3 cellular contexts compared by ENCODE assay signal in genomic region chr6:157861184-157861583, GRCh38.
TF ChIP-seq lines count a peak whose summit lies in the region.

No MANE protein-coding gene starts in this region.

TF ChIP-seq in liver, 16 proteins besides CTCF, POLR2A, EP300 and RAD21:
- TF ChIP-seq NR2F2 (IDR thresholded peaks at IDR 0.05) (peak; percentile 65), REST (IDR thresholded peaks at IDR 0.05) (no peak)

TF ChIP-seq in HepG2, 621 proteins besides CTCF, POLR2A, EP300 and RAD21:
- TF ChIP-seq HNF1B (CRISPR knock-in tag; IDR thresholded peaks at IDR 0.05), result no peak

TF ChIP-seq in WTC11, 78 proteins besides CTCF, POLR2A, EP300 and RAD21:
- no peak for TF ChIP-seq FOXP1 (CRISPR knock-in tag; IDR thresholded peaks at IDR 0.05; ENCODE audit: borderline replicate concordance)
- no peak for TF ChIP-seq TEAD4 (CRISPR knock-in tag; IDR thresholded peaks at IDR 0.05)
- TF ChIP-seq ATF3 (CRISPR knock-in tag; conservative IDR thresholded peaks at IDR 0.05), result no peak
- no peak for TF ChIP-seq ZNF219 (CRISPR knock-in tag; IDR thresholded peaks at IDR 0.05; ENCODE audit: borderline replicate concordance)
- no peak for TF ChIP-seq FOXK1 (CRISPR knock-in tag; IDR thresholded peaks at IDR 0.05)
- TF ChIP-seq ZNF532 (CRISPR knock-in tag; IDR thresholded peaks at IDR 0.05; ENCODE audit: borderline replicate concordance), result no peak
- no peak for TF ChIP-seq AR (CRISPR knock-in tag; IDR thresholded peaks at IDR 0.05)
- no peak for TF ChIP-seq ZSCAN18 (CRISPR knock-in tag; IDR thresholded peaks at IDR 0.05)
- no peak for TF ChIP-seq SP1 (CRISPR knock-in tag; conservative IDR thresholded peaks at IDR 0.05)
- no peak for TF ChIP-seq EMX1 (CRISPR knock-in tag; IDR thresholded peaks at IDR 0.05)
- TF ChIP-seq CDX4 (CRISPR knock-in tag; IDR thresholded peaks at IDR 0.05; ENCODE audit: borderline replicate concordance), result no peak
- no peak for TF ChIP-seq TEAD1 (CRISPR knock-in tag; IDR thresholded peaks at IDR 0.05)
- TF ChIP-seq SOX15 (CRISPR knock-in tag; IDR thresholded peaks at IDR 0.05), result no peak
- TF ChIP-seq ZNF416 (CRISPR knock-in tag; IDR thresholded peaks at IDR 0.05), result no peak
- no peak for TF ChIP-seq ATF2 (CRISPR knock-in tag; IDR thresholded peaks at IDR 0.05; ENCODE audit: borderline replicate concordance, low read depth)
- no peak for TF ChIP-seq NFATC4 (CRISPR knock-in tag; IDR thresholded peaks at IDR 0.05)
- no peak for TF ChIP-seq ZNF138 (CRISPR knock-in tag; conservative IDR thresholded peaks at IDR 0.05)
- TF ChIP-seq E2F4 (CRISPR knock-in tag; IDR thresholded peaks at IDR 0.05; ENCODE audit: borderline replicate concordance, low read depth), result no peak
- no peak for TF ChIP-seq PRRX2 (CRISPR knock-in tag; IDR thresholded peaks at IDR 0.05)
